ENCODE assay signal across 1 cellular context in genomic region chr2:240616860-240617666, GRCh38.
A peak's percentile ranks its signal among the peaks of the same experiment; 100 is the strongest.
TF ChIP-seq lines count a peak whose summit lies in the region.

No MANE protein-coding gene starts in this region.

TF ChIP-seq in H1, 55 proteins besides CTCF, POLR2A, EP300 and RAD21:
- TF ChIP-seq TCF12 (IDR thresholded peaks at IDR 0.05; ENCODE audit: low read depth, low read length): peak; percentile 58; the same call in 1 of the 2 replicates
- TF ChIP-seq BACH1 (IDR thresholded peaks at IDR 0.05; ENCODE audit: low read length): 0 out of 2 replicates have a peak, but pooled peaks have one; percentile 36
